ENCODE assay signal across 8 cellular contexts in the genomic region with DNA sequence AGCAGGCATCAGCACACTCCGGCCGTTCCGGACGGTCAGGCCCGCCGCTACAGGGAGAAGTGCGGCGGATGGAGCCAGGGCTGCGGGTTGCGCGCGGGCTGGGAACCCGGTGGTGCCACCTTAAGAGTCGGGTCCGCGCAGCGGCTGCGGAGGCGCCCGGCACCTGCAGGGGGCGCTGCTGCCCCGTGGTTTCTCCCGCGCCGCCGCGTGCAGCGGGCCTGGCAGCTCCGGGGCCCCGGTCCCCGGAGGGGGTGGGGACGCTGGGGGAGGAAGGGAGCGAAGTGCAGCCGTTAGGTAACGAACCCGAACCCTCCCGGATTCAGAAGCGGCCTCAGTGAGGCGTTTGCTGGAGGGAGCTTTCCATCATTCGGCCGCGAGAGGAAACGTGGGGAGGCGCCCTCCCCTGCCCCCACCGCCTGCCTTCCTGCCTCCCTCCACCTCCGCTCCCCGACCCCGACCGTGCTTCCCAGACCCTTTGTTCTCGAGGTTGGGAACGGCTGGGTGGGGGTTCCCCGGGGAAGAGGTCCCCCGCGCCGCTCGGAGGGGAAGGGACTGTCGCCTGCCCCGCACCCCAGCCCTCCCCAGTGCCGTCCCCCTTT. TPM values are rescaled to one million over a fixed set of nuclear protein-coding genes. Genes with fewer than 3 reads are reported as not detected.
DNase-seq lines count a peak whose midpoint lies in the region; ATAC-seq and TF ChIP-seq lines count a peak whose summit lies in the region.

No MANE protein-coding gene starts in this region.

- no peaks in the 10 kb centered on the region for H3K9me3 Mint-ChIP-seq in CD8-positive, alpha-beta memory T cell

- CTCF ChIA-PET in CD8-positive, alpha-beta memory T cell (lab: Charles Lee) = interaction anchor here (0.6 to 3.4 kb wide), 41 partner anchors 10 to 1494 kb away, joined by 3 to 19 read pairs (median 4); partner anchors contain the start of genes DNAJC1 and SKIDA1

- POLR2A ChIA-PET in CD8-positive, alpha-beta memory T cell (lab: Charles Lee) = interaction anchor here (0.8 to 1.9 kb wide), 3 partner anchors 30 to 1078 kb away, joined by 3 to 13 read pairs (median 3); partner anchors contain the start of gene SKIDA1

- H3K9ac ChIP-seq in NT2/D1 (ENCODE audit: insufficient read length, low read depth) = peak overlapping the region; percentile 96
- H3K9ac ChIP-seq in mucosa of stomach (ENCODE audit: low read length) = peak overlapping the region; percentile 62

- H3K4me3 ChIP-seq in CD8-positive, alpha-beta memory T cell (ENCODE audit: low read length) = peak overlapping the region; percentile 69
- H3K4me3 ChIP-seq in NT2/D1 (ENCODE audit: insufficient read length, low read depth) (peak overlapping the region; percentile 82), mucosa of stomach (ENCODE audit: low read length) (peak overlapping the region; percentile 63)

- peaks cover 19 to 30% (median 25%) of the 10 kb centered on the region in 3 donors for H3K4me1 Mint-ChIP-seq in CD8-positive, alpha-beta memory T cell

- DNase-seq in CD8-positive, alpha-beta memory T cell = peak; percentile 77 to 86 (median 82)
- DNase-seq in NT2/D1 (ENCODE audit: low read depth, low spot score) (peak; percentile 77), activated T-cell treated with anti-CD3 and anti-CD28 coated beads for 48 hours (ENCODE audit: low read depth) (peak; percentile 89), erythroblast (lab: John Stamatoyannopoulos, UW) (peak; percentile 81 to 90)
- peak; percentile 71 to 81 for DNase-seq in stimulated activated CD8-positive, alpha-beta memory T cell treated with anti-CD3 and anti-CD28 coated beads, Interleukin-7, amount 100 ng/mL, for 1 hour (ENCODE audit: low read depth in 2 of 2)

- no peak for TF ChIP-seq POLR2A in erythroblast (IDR thresholded peaks at IDR 0.05; ENCODE audit: low read length)

- H3K27me3 ChIP-seq in CD8-positive, alpha-beta memory T cell (ENCODE audit: insufficient read depth, low read length, poor library complexity, severe bottlenecking) = peaks cover 51% of the 10 kb centered on the region
- H3K27me3 ChIP-seq in NT2/D1 (ENCODE audit: insufficient read depth, insufficient read length) = peaks cover 34% of the 10 kb centered on the region
- peaks cover 69% of the 10 kb centered on the region for H3K27me3 ChIP-seq in mucosa of stomach (ENCODE audit: control insufficient read depth, insufficient read depth, low read length)

- peaks cover 51 to 68% of the 10 kb centered on the region in 2 donors for H3K27me3 Mint-ChIP-seq in CD8-positive, alpha-beta memory T cell

- peaks cover 29% of the 10 kb centered on the region for H3K4me1 ChIP-seq in CD8-positive, alpha-beta memory T cell (ENCODE audit: insufficient read depth, low read length)
- no peaks in the 10 kb centered on the region for H3K4me1 ChIP-seq in NT2/D1 (ENCODE audit: insufficient read depth, insufficient read length)
- peaks cover 9% of the 10 kb centered on the region for H3K4me1 ChIP-seq in mucosa of stomach (ENCODE audit: control insufficient read depth, insufficient read depth, low read length)

- H3K27ac Mint-ChIP-seq in CD8-positive, alpha-beta memory T cell = peak overlapping the region in 2 of 8 donors; percentile 17 to 48

- ATAC-seq in GM19328 (IDR thresholded peaks at IDR 0.05; ENCODE audit: unreplicated experiment) (peak; percentile 73), HG03457 (IDR thresholded peaks at IDR 0.05; ENCODE audit: unreplicated experiment) (peak; percentile 68)

- peak overlapping the region; percentile 85 to 92 (median 89) for H3K4me3 Mint-ChIP-seq in CD8-positive, alpha-beta memory T cell

- no peaks in the 10 kb centered on the region for H3K36me3 ChIP-seq in CD8-positive, alpha-beta memory T cell (ENCODE audit: insufficient read depth, low read length)
- H3K36me3 ChIP-seq in NT2/D1 (ENCODE audit: insufficient read depth, insufficient read length, low read length) (peaks cover 5% of the 10 kb centered on the region), mucosa of stomach (ENCODE audit: control insufficient read depth, insufficient read depth, low read length) (no peaks in the 10 kb centered on the region)

- H3K9me3 ChIP-seq in CD8-positive, alpha-beta memory T cell (ENCODE audit: low read length) = no peaks in the 10 kb centered on the region
- H3K9me3 ChIP-seq in NT2/D1 (ENCODE audit: insufficient read depth, low read length) (no peaks in the 10 kb centered on the region), mucosa of stomach (ENCODE audit: control insufficient read depth, low read length) (no peaks in the 10 kb centered on the region)

- H3K27ac ChIP-seq in CD8-positive, alpha-beta memory T cell (ENCODE audit: low read depth, low read length) = no peak overlapping the region

- H3K36me3 Mint-ChIP-seq in CD8-positive, alpha-beta memory T cell = no peaks in the 10 kb centered on the region

RNA-seq across cellular contexts. Expression of gene SKIDA1, which starts 29.7 kb away (rescaled TPM):
- under 1 TPM; 0.24 to 0.35 TPM for total RNA-seq in CD8-positive, alpha-beta memory T cell
- 0.20 TPM for polyA plus RNA-seq in CD8-positive, alpha-beta memory T cell

RNA-seq across cellular contexts. Expression of gene MLLT10, which starts 38.2 kb away (rescaled TPM):
- 10 to 100 TPM; 35.6 to 37.2 TPM for total RNA-seq in CD8-positive, alpha-beta memory T cell
- polyA plus RNA-seq in CD8-positive, alpha-beta memory T cell = 7.4 TPM
